In the genomic region with DNA sequence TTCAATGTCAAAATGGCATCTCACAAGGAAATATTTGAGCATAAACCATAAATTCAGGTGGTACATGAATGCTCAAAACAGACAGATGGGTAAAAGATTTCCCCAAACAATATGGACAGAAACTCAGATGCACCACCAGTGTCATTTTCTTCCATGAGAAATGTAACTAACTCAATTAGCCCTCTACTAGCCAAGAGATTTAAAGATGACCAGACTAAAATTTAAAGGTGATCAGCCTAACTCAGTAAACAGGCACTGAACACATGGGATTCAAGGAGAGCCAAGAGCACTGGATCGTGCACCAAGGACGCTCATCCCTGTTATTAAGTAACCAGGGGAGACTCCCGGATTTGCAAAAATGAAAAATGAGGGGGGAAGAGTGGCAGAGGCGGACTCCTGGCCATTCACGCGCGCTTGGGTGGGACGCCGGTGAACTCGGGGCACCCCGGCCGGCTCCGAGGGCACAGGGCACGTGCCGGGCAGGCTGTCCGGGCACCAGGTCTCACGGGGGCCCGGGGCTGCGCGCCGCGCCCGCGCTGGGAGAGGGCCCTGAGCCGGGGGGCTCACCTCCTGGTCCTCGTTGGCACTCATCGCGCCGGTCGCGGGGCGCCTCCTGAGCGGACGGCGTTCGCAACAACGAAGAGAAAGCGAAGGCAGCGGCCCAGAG, we compare ENCODE assay signal across 8 cellular contexts. TPM values are rescaled to one million over a fixed set of nuclear protein-coding genes. Genes with fewer than 3 reads are reported as not detected.
DNase-seq lines count a peak whose midpoint lies in the region; ATAC-seq and TF ChIP-seq lines count a peak whose summit lies in the region.

No MANE protein-coding gene starts in this region.

- H3K4me3 Mint-ChIP-seq in HFFc6 (peak overlapping the region; percentile 90), brain (peak overlapping the region; percentile 87 to 99 (median 94))

- DNase-seq in HFFc6 (no peak), RPMI7951 (ENCODE audit: low read depth) (peak; percentile 7), iris pigment epithelial cell (ENCODE audit: low read depth) (peak; percentile 14)
- DNase-seq in stimulated activated CD4-positive, alpha-beta T cell treated with anti-CD3 and anti-CD28 coated beads, Interleukin-12 subunit alpha, Interleukin-12 subunit beta, amount 100 ng/mL, for 4 hours, result peak; percentile 14
- DNase-seq in NK-92 treated with Interleukin-12 subunit alpha and Interleukin-12 subunit beta, amount 100 ng/mL, for 24 hours (lab: John Stamatoyannopoulos, UW), result no peak

- H3K4me3 ChIP-seq in GM12875 (ENCODE audit: low read depth, low read length), result peak overlapping the region; percentile 82

- H3K9me3 Mint-ChIP-seq in HFFc6 (no peaks in the 10 kb centered on the region), brain (no peaks in the 10 kb centered on the region)

- H3K27me3 Mint-ChIP-seq in HFFc6 (ENCODE audit: insufficient read depth) (no peaks in the 10 kb centered on the region), brain (no peaks in the 10 kb centered on the region)

- no peak for ATAC-seq in HG02970 (IDR thresholded peaks at IDR 0.05; ENCODE audit: low FRiP score, unreplicated experiment)

- H3K36me3 Mint-ChIP-seq in HFFc6 (ENCODE audit: low read depth) (no peaks in the 10 kb centered on the region; the same call in 1 of the 2 replicates), brain (peaks cover 16% of the 10 kb centered on the region)

- no peak for TF ChIP-seq CTCF in GM12875 (IDR thresholded peaks at IDR 0.05; ENCODE audit: borderline replicate concordance, insufficient read depth, low read depth, low read length)
- TF ChIP-seq CTCF in HFFc6 (IDR thresholded peaks at IDR 0.05), result no peak
- peak in 1 of 2 experiments; percentile 38 for TF ChIP-seq CTCF in brain (conservative IDR thresholded peaks at IDR 0.05)

- H3K4me1 Mint-ChIP-seq in HFFc6 (ENCODE audit: low read depth), result peaks cover 18% of the 10 kb centered on the region
- peaks cover 48% of the 10 kb centered on the region for H3K4me1 Mint-ChIP-seq in brain

- H3K27ac Mint-ChIP-seq in HFFc6 (peak overlapping the region; percentile 92), brain (peak overlapping the region; percentile 92 to 98 (median 96))

RNA-seq across cellular contexts. Expression of a gene that starts 0.5 kb away (rescaled TPM):
- total RNA-seq in HFFc6 (2021; fragmentation: NEBNext Ultra II Directional; extraction: Animal tissue kit (Norgen Biotek cat#: 25700)), result 10 to 100 TPM; 26.3 to 30.9 (median 28.9) TPM
- total RNA-seq in RPMI7951 (2014; rRNA removed; shearing (Covaris generic)), result 27.7 and 31.4 TPM in 2 replicates
- polyA plus RNA-seq in brain (ENCODE audit: insufficient read depth, low read depth, low replicate concordance), result 6.2 TPM

RNA-seq across cellular contexts. Expression of a gene that starts 0.6 kb away (rescaled TPM):
- 10 to 100 TPM; 24.8 to 29.5 (median 26.1) TPM for total RNA-seq in HFFc6 (2021; fragmentation: NEBNext Ultra II Directional; extraction: Animal tissue kit (Norgen Biotek cat#: 25700))
- 32.1 and 34.6 TPM in 2 replicates for total RNA-seq in RPMI7951 (2014; rRNA removed; shearing (Covaris generic))
- polyA plus RNA-seq in brain (ENCODE audit: insufficient read depth, low read depth, low replicate concordance), result 7.0 TPM

Comparison
In these comparisons a context has a peak if more than half of its experiments do, and no peak if none do; other contexts are left out.
1. DNase-seq: peak in RPMI7951 (single experiment), iris pigment epithelial cell (single experiment) and stimulated activated CD4-positive, alpha-beta T cell treated with anti-CD3 and anti-CD28 coated beads, Interleukin-12 subunit alpha, Interleukin-12 subunit beta, amount 100 ng/mL, for 4 hours (single experiment); none in HFFc6 (single experiment) and NK-92 treated with Interleukin-12 subunit alpha and Interleukin-12 subunit beta, amount 100 ng/mL, for 24 hours (single experiment).